Comparison of ENCODE assay signal across 36 cellular contexts in genomic region chr13:43379738-43380137, GRCh38.
DNase-seq lines count a peak whose midpoint lies in the region; ATAC-seq, FAIRE-seq and TF ChIP-seq lines count a peak whose summit lies in the region.
"Had no signal": no experiment of that assay in that cellular context is flagged by ENCODE, and none has a peak within 500 bp of the region (broad histone marks: within the 10 kb centered on the region; RNA-seq: fewer than 3 reads in every experiment).

No MANE protein-coding gene starts in this region.

- no peak for ATAC-seq in activated T-cell treated with anti-CD3 and anti-CD28 coated beads, Interleukin-2, amount 50 U/mL, for 72 hours (replicated peaks in 1 of 2)
- ATAC-seq: A549; CD8-positive, alpha-beta T cell had no signal

- CTCF ChIA-PET in HEK293 (lab: Yijun Ruan, JAX): interaction anchor here (0.7 kb wide), 1 partner anchor 356 kb away, joined by 3 read pairs; no protein-coding TSS in a partner anchor

- H3K4me1 Mint-ChIP-seq in activated T-cell treated with anti-CD3 and anti-CD28 coated beads, Interleukin-2, amount 50 U/mL, for 72 hours (ENCODE audit: low read depth): no peaks in the 10 kb centered on the region
- H3K4me1 Mint-ChIP-seq: B cell; CD4-positive, alpha-beta memory T cell; CD4-positive, CD25-positive, alpha-beta regulatory T cell; CD8-positive, alpha-beta memory T cell had no signal

- H3K36me3 ChIP-seq in HEK293 (ENCODE audit: control insufficient read depth in 2 of 2, insufficient read depth in 1 of 2, low read length in 2 of 2): no peaks in the 10 kb centered on the region
- H3K36me3 ChIP-seq: BE2C; BLaER1; BLaER1 treated with 17β-estradiol and CSF1 and Interleukin-3, amounts not matched to agents 10 nM and 100 nM had no signal

- no peak for DNase-seq in activated T-cell treated with anti-CD3 and anti-CD28 coated beads, Interleukin-2, amount 50 U/mL, for 72 hours
- DNase-seq in activated T-cell treated with anti-CD3 and anti-CD28 coated beads, Interleukin-2, amount 50 U/mL, for 48 hours: no peak
- no peak for DNase-seq in kidney glomerular epithelial cell (lab: John Stamatoyannopoulos, UW)
- no peak for DNase-seq in stimulated activated CD4-positive, alpha-beta T cell treated with anti-CD3 and anti-CD28 coated beads, Interleukin-4, amount 100 ng/mL, for 1 hour
- DNase-seq in NCI-H2227 treated with DMSO at 0.1 percent for 48 hours (lab: John Stamatoyannopoulos, UW): no peak
- DNase-seq: 8988T; ACHN; AML-193; BE2C; C1 segment of cervical spinal cord; Caco-2; Calu3; CD4-positive, alpha-beta memory T cell; CD4-positive, alpha-beta T cell; CD4-positive, CD25-positive, alpha-beta regulatory T cell; CD8-positive, alpha-beta memory T cell; CD8-positive, alpha-beta T cell; COR-L47; DMS 273 treated with DMSO at 0.1 percent for 48 hours; DMS153; DMS53; DMS79; DMS79 treated with DMSO at 0.1 percent for 48 hours; DND-41; EL had no signal

- no peak overlapping the region for H3K4me3 Mint-ChIP-seq in activated T-cell treated with anti-CD3 and anti-CD28 coated beads, Interleukin-2, amount 50 U/mL, for 72 hours
- H3K4me3 Mint-ChIP-seq: B cell; CD14-positive monocyte; CD4-positive, alpha-beta memory T cell; CD4-positive, alpha-beta T cell; CD4-positive, CD25-positive, alpha-beta regulatory T cell; CD8-positive, alpha-beta memory T cell; CD8-positive, alpha-beta T cell had no signal

- H3K27ac ChIP-seq in HEK293 (ENCODE audit: extremely low read depth, low read depth, low read length): no peak overlapping the region
- H3K27ac ChIP-seq: 22Rv1; A549; BLaER1; BLaER1 treated with 17β-estradiol and CSF1 and Interleukin-3, amounts not matched to agents 10 nM and 100 nM; C4-2B had no signal

- peaks cover 3 to 4% of the 10 kb centered on the region in 2 donors for H3K36me3 Mint-ChIP-seq in activated T-cell treated with anti-CD3 and anti-CD28 coated beads, Interleukin-2, amount 50 U/mL, for 72 hours (ENCODE audit: insufficient read depth in 2 of 2)
- H3K36me3 Mint-ChIP-seq: CD4-positive, alpha-beta memory T cell; CD4-positive, CD25-positive, alpha-beta regulatory T cell; CD8-positive, alpha-beta memory T cell; CD8-positive, alpha-beta T cell had no signal

- no peaks in the 10 kb centered on the region for H3K4me1 ChIP-seq in HEK293 (ENCODE audit: control insufficient read depth, insufficient read depth, low read length)
- H3K4me1 ChIP-seq: A549, BE2C, Caco-2 had no signal

- POLR2A ChIA-PET in HEK293 (lab: Yijun Ruan, JAX): no interaction called here

- H3K4me3 ChIP-seq in HEK293 (ENCODE audit: low read depth, low read length): no peak overlapping the region
- H3K4me3 ChIP-seq: A549; BLaER1; BLaER1 treated with 17β-estradiol and CSF1 and Interleukin-3, amounts not matched to agents 10 nM and 100 nM had no signal

- H3K27ac Mint-ChIP-seq in activated T-cell treated with anti-CD3 and anti-CD28 coated beads, Interleukin-2, amount 50 U/mL, for 72 hours: peak overlapping the region; percentile 54
- H3K27ac Mint-ChIP-seq: B cell; CD14-positive monocyte; CD4-positive, alpha-beta memory T cell; CD4-positive, alpha-beta T cell; CD4-positive, CD25-positive, alpha-beta regulatory T cell; CD8-positive, alpha-beta memory T cell; CD8-positive, alpha-beta T cell had no signal

- FAIRE-seq in endometrium (lab: Jason Lieb, UNC) (peak; percentile 12), islet of Langerhans (lab: Jason Lieb, UNC) (peak; percentile 76)
- FAIRE-seq: A549, D721Med had no signal

- H3K27me3 Mint-ChIP-seq in activated T-cell treated with anti-CD3 and anti-CD28 coated beads, Interleukin-2, amount 50 U/mL, for 72 hours (ENCODE audit: low read depth): peaks cover 13% of the 10 kb centered on the region

- no peaks in the 10 kb centered on the region for H3K9me3 ChIP-seq in HEK293 (ENCODE audit: control insufficient read depth, insufficient read depth, low read depth, low read length)
- H3K9me3 ChIP-seq: A549, BE2C, BLaER1 had no signal

- TF ChIP-seq CTCF in HEK293 (tag by site-specific recombination; IDR thresholded peaks at IDR 0.05): no peak

- H3K9me3 Mint-ChIP-seq in activated T-cell treated with anti-CD3 and anti-CD28 coated beads, Interleukin-2, amount 50 U/mL, for 72 hours: peaks cover 2 to 8% of the 10 kb centered on the region in 2 donors

TF ChIP-seq in HEK293, 187 proteins besides CTCF, POLR2A, EP300 and RAD21:
- peak; percentile 93 for TF ChIP-seq ZNF791 (tag by site-specific recombination; IDR thresholded peaks at IDR 0.05)
- no peak for TF ChIP-seq ZSCAN5A (tag by site-specific recombination; IDR thresholded peaks at IDR 0.05)
